12 cellular contexts compared by ENCODE assay signal in the genomic region with DNA sequence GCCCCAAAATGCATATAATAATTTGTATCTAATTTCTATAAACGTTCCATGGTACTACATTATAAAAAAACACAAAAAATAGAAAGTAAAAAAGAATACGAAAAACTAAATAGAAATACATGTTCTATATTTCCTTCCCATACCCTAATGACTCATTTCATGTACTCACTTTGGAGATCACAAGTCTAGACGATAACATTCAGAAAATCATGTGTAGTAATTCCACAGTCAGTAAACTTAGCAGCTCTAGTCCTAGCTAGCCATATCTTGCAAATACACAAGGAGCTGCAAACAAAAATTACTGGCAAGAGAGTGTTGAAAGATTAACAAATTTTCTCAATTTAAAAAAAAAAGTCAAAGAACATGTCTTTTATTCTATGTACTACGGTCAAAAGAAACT. TPM values are rescaled to one million over a fixed set of nuclear protein-coding genes. Genes with fewer than 3 reads are reported as not detected.
DNase-seq lines count a peak whose midpoint lies in the region; ATAC-seq and TF ChIP-seq lines count a peak whose summit lies in the region.
"Had no signal": no experiment of that assay in that cellular context is flagged by ENCODE, and none has a peak within 500 bp of the region (broad histone marks: within the 10 kb centered on the region; RNA-seq: fewer than 3 reads in every experiment).

No MANE protein-coding gene starts in this region.

- H3K9me3 Mint-ChIP-seq in stimulated activated naive CD8-positive, alpha-beta T cell treated with anti-CD3 and anti-CD28 coated beads, Interleukin-15, Interleukin-2, amounts not matched to agents 100 ng/mL and 50 ng/mL, for 24 hours: no peaks in the 10 kb centered on the region
- H3K9me3 Mint-ChIP-seq in activated naive CD8-positive, alpha-beta T cell treated with anti-CD3 and anti-CD28 coated beads for 36 hours: no peaks in the 10 kb centered on the region

- peaks cover 26% of the 10 kb centered on the region for H3K36me3 Mint-ChIP-seq in stimulated activated naive CD8-positive, alpha-beta T cell treated with anti-CD3 and anti-CD28 coated beads, Interleukin-15, Interleukin-2, amounts not matched to agents 100 ng/mL and 50 ng/mL, for 24 hours (ENCODE audit: low read depth)
- peaks cover 9% of the 10 kb centered on the region for H3K36me3 Mint-ChIP-seq in activated naive CD8-positive, alpha-beta T cell treated with anti-CD3 and anti-CD28 coated beads for 36 hours

- H3K27me3 ChIP-seq in foreskin keratinocyte (no peaks in the 10 kb centered on the region), upper lobe of right lung (no peaks in the 10 kb centered on the region)
- H3K27me3 ChIP-seq: upper lobe of left lung had no signal

- intact Hi-C loops in upper lobe of right lung (cut with DNase I): no loop called here

- H3K4me3 Mint-ChIP-seq in stimulated activated naive CD8-positive, alpha-beta T cell treated with anti-CD3 and anti-CD28 coated beads, Interleukin-15, Interleukin-2, amounts not matched to agents 100 ng/mL and 50 ng/mL, for 24 hours: peak overlapping the region; percentile 39
- H3K4me3 Mint-ChIP-seq in activated naive CD8-positive, alpha-beta T cell treated with anti-CD3 and anti-CD28 coated beads for 36 hours: peak overlapping the region; percentile 8

- peak overlapping the region; percentile 69 for H3K4me3 ChIP-seq in upper lobe of right lung

- DNase-seq in stimulated activated naive CD8-positive, alpha-beta T cell treated with anti-CD3 and anti-CD28 coated beads, Interleukin-15, Interleukin-2, amounts not matched to agents 100 U/mL and 50 U/mL, for 24 hours: no peak
- DNase-seq in activated naive CD8-positive, alpha-beta T cell treated with anti-CD3 and anti-CD28 coated beads for 36 hours: no peak
- DNase-seq in foreskin keratinocyte (peak; percentile 23 to 41), upper lobe of right lung (no peak), NCI-H1930 (lab: John Stamatoyannopoulos, UW) (no peak), COLO829 (ENCODE audit: low spot score) (no peak)
- DNase-seq: activated CD4-positive, CD25-positive, alpha-beta regulatory T cell treated with anti-CD3 and anti-CD28 coated beads, Interleukin-2, amount 50 U/mL, for 72 hours; left colon; upper lobe of left lung had no signal

- peaks cover 22% of the 10 kb centered on the region for H3K4me1 ChIP-seq in foreskin keratinocyte
- H3K4me1 ChIP-seq in upper lobe of right lung: peaks cover 20% of the 10 kb centered on the region
- H3K4me1 ChIP-seq: prostate gland had no signal

- peak overlapping the region; percentile 16 for H3K27ac ChIP-seq in foreskin keratinocyte
- H3K27ac ChIP-seq in upper lobe of right lung: no peak overlapping the region

- peaks cover 42% of the 10 kb centered on the region for H3K36me3 ChIP-seq in upper lobe of right lung
- H3K36me3 ChIP-seq: prostate gland had no signal

- no peak for TF ChIP-seq CTCF in foreskin keratinocyte (conservative IDR thresholded peaks at IDR 0.05)
- TF ChIP-seq CTCF in upper lobe of right lung (IDR thresholded peaks at IDR 0.05): no peak

- H3K27me3 Mint-ChIP-seq in stimulated activated naive CD8-positive, alpha-beta T cell treated with anti-CD3 and anti-CD28 coated beads, Interleukin-15, Interleukin-2, amounts not matched to agents 100 ng/mL and 50 ng/mL, for 24 hours: no peaks in the 10 kb centered on the region
- H3K27me3 Mint-ChIP-seq in activated naive CD8-positive, alpha-beta T cell treated with anti-CD3 and anti-CD28 coated beads for 36 hours: peaks cover 3% of the 10 kb centered on the region

- H3K9me3 ChIP-seq in upper lobe of right lung: no peaks in the 10 kb centered on the region
- H3K9me3 ChIP-seq: prostate gland, upper lobe of left lung had no signal

- no peak for ATAC-seq in stimulated activated naive CD8-positive, alpha-beta T cell treated with anti-CD3 and anti-CD28 coated beads, Interleukin-15, Interleukin-2, amounts not matched to agents 100 U/mL and 50 U/mL, for 24 hours
- ATAC-seq in foreskin keratinocyte (no peak), upper lobe of right lung (no peak), HG02970 (IDR thresholded peaks at IDR 0.05; ENCODE audit: low FRiP score, unreplicated experiment) (no peak)

- no peak overlapping the region for H3K27ac Mint-ChIP-seq in stimulated activated naive CD8-positive, alpha-beta T cell treated with anti-CD3 and anti-CD28 coated beads, Interleukin-15, Interleukin-2, amounts not matched to agents 100 ng/mL and 50 ng/mL, for 24 hours
- no peak overlapping the region for H3K27ac Mint-ChIP-seq in activated naive CD8-positive, alpha-beta T cell treated with anti-CD3 and anti-CD28 coated beads for 36 hours

- peaks cover 22% of the 10 kb centered on the region for H3K4me1 Mint-ChIP-seq in stimulated activated naive CD8-positive, alpha-beta T cell treated with anti-CD3 and anti-CD28 coated beads, Interleukin-15, Interleukin-2, amounts not matched to agents 100 ng/mL and 50 ng/mL, for 24 hours (ENCODE audit: low read depth)
- H3K4me1 Mint-ChIP-seq in activated naive CD8-positive, alpha-beta T cell treated with anti-CD3 and anti-CD28 coated beads for 36 hours: peaks cover 23% of the 10 kb centered on the region

RNA-seq across cellular contexts. Expression of a gene that starts 1.4 kb away (rescaled TPM):
- total RNA-seq in activated naive CD8-positive, alpha-beta T cell treated with anti-CD3 and anti-CD28 coated beads for 36 hours: 10 to 100 TPM; 15.2 to 15.8 TPM
- 19.0 and 20.9 TPM in 2 replicates for total RNA-seq in foreskin keratinocyte
- 8.7 and 9.5 TPM in 2 replicates for polyA plus RNA-seq in foreskin keratinocyte
- 32.2 TPM for total RNA-seq in upper lobe of right lung

RNA-seq across cellular contexts. Expression of a gene that starts 25.1 kb away (rescaled TPM):
- not detected for total RNA-seq in activated naive CD8-positive, alpha-beta T cell treated with anti-CD3 and anti-CD28 coated beads for 36 hours
- not detected in 2 replicates for total RNA-seq in foreskin keratinocyte
- not detected in 2 replicates for polyA plus RNA-seq in foreskin keratinocyte
- 1.2 TPM for total RNA-seq in upper lobe of right lung

Comparison
In these comparisons a context has a peak if more than half of its experiments do, and no peak if none do; other contexts are left out.
1. DNase-seq: peak in foreskin keratinocyte (2 of 2); none in stimulated activated naive CD8-positive, alpha-beta T cell treated with anti-CD3 and anti-CD28 coated beads, Interleukin-15, Interleukin-2, amounts not matched to agents 100 U/mL and 50 U/mL, for 24 hours (single experiment), activated naive CD8-positive, alpha-beta T cell treated with anti-CD3 and anti-CD28 coated beads for 36 hours (single experiment), upper lobe of right lung (single experiment), NCI-H1930 (0 of 2) and COLO829 (single experiment).